18 cellular contexts compared by ENCODE assay signal in genomic region chr3:135238866-135239434, GRCh38.
"Had no signal": no experiment of that assay in that cellular context is flagged by ENCODE, and none has a peak within 500 bp of the region (broad histone marks: within the 10 kb centered on the region; RNA-seq: fewer than 3 reads in every experiment).

No MANE protein-coding gene starts in this region.

- H3K9me3 Mint-ChIP-seq: activated CD4-positive, alpha-beta T cell treated with anti-CD3 and anti-CD28 coated beads, Interleukin-2, amount 10 ng/mL, durations not matched to agents 7 days and 5 days; activated naive CD4-positive, alpha-beta T cell treated with anti-CD3 and anti-CD28 coated beads, Interleukin-2, amount 50 U/mL, for 24 hours; natural killer cell treated with Interleukin-12 subunit alpha and Interleukin-12 subunit beta and Interleukin-15 and Interleukin-18, amount 100 ng/mL, for 72 hours had no signal

- H3K27ac ChIP-seq: cardiac muscle cell, esophagus muscularis mucosa, lower lobe of right lung, thyroid gland had no signal

- H3K4me1 Mint-ChIP-seq: activated CD4-positive, alpha-beta T cell treated with anti-CD3 and anti-CD28 coated beads, Interleukin-2, amount 10 ng/mL, durations not matched to agents 7 days and 5 days; activated naive CD4-positive, alpha-beta T cell treated with anti-CD3 and anti-CD28 coated beads, Interleukin-2, amount 50 U/mL, for 24 hours had no signal

- H3K27me3 Mint-ChIP-seq: activated CD4-positive, alpha-beta T cell treated with anti-CD3 and anti-CD28 coated beads, Interleukin-2, amount 10 ng/mL, durations not matched to agents 7 days and 5 days; activated naive CD4-positive, alpha-beta T cell treated with anti-CD3 and anti-CD28 coated beads, Interleukin-2, amount 50 U/mL, for 24 hours had no signal

- H3K4me3 Mint-ChIP-seq: activated CD4-positive, alpha-beta T cell treated with anti-CD3 and anti-CD28 coated beads, Interleukin-2, amount 10 ng/mL, durations not matched to agents 7 days and 5 days; activated CD8-positive, alpha-beta T cell treated with anti-CD3 and anti-CD28 coated beads, Interleukin-2, amount 10 ng/mL, durations not matched to agents 7 days and 5 days; activated naive CD4-positive, alpha-beta T cell treated with anti-CD3 and anti-CD28 coated beads, Interleukin-2, amount 50 U/mL, for 24 hours; dendritic cell treated with granulocyte-macrophage colony-stimulating factor and Interleukin-4, amounts not matched to agents 40 ng/mL and 50 ng/mL, for 4 days; mesothelial cell of epicardium; natural killer cell treated with Interleukin-12 subunit alpha and Interleukin-12 subunit beta and Interleukin-15 and Interleukin-18, amount 100 ng/mL, for 72 hours; T-helper 1 cell treated with Interleukin-12 subunit alpha and Interleukin-12 subunit beta and Interleukin-4 antibody, amounts not matched to agents 30 μg/mL and 1 μg/mL, for 36 hours had no signal

- H3K4me3 ChIP-seq: cardiac muscle cell, esophagus muscularis mucosa, lower lobe of right lung, thyroid gland had no signal

- H3K4me1 ChIP-seq: esophagus muscularis mucosa, lower lobe of right lung had no signal

- H3K36me3 Mint-ChIP-seq: activated naive CD4-positive, alpha-beta T cell treated with anti-CD3 and anti-CD28 coated beads, Interleukin-2, amount 50 U/mL, for 24 hours; mesothelial cell of epicardium; natural killer cell treated with Interleukin-12 subunit alpha and Interleukin-12 subunit beta and Interleukin-15 and Interleukin-18, amount 100 ng/mL, for 72 hours had no signal

- H3K9me3 ChIP-seq: esophagus muscularis mucosa, lower lobe of right lung, thyroid gland had no signal

- DNase-seq: activated CD4-positive, alpha-beta T cell treated with anti-CD3 and anti-CD28 coated beads, Interleukin-2, amount 10 ng/mL, durations not matched to agents 7 days and 5 days; activated CD8-positive, alpha-beta memory T cell treated with anti-CD3 and anti-CD28 coated beads, Interleukin-2, amount 50 U/mL, for 48 hours; activated CD8-positive, alpha-beta T cell treated with anti-CD3 and anti-CD28 coated beads, Interleukin-2, amount 10 ng/mL, durations not matched to agents 7 days and 5 days; activated gamma-delta T cell; effector CD8-positive, alpha-beta T cell; left colon; lower lobe of right lung; nucleus accumbens; posterior cingulate gyrus; stimulated activated naive CD4-positive, alpha-beta T cell treated with Interleukin-2 at 50 U/mL for 16 hours; thyroid gland had no signal

- H3K27me3 ChIP-seq: cardiac muscle cell, esophagus muscularis mucosa, thyroid gland had no signal

- H3K27ac Mint-ChIP-seq: activated CD4-positive, alpha-beta T cell treated with anti-CD3 and anti-CD28 coated beads, Interleukin-2, amount 10 ng/mL, durations not matched to agents 7 days and 5 days; activated CD8-positive, alpha-beta T cell treated with anti-CD3 and anti-CD28 coated beads, Interleukin-2, amount 10 ng/mL, durations not matched to agents 7 days and 5 days; activated naive CD4-positive, alpha-beta T cell treated with anti-CD3 and anti-CD28 coated beads, Interleukin-2, amount 50 U/mL, for 24 hours; mesothelial cell of epicardium; natural killer cell treated with Interleukin-12 subunit alpha and Interleukin-12 subunit beta and Interleukin-15 and Interleukin-18, amount 100 ng/mL, for 72 hours; T-helper 1 cell treated with Interleukin-12 subunit alpha and Interleukin-12 subunit beta and Interleukin-4 antibody, amounts not matched to agents 30 μg/mL and 1 μg/mL, for 36 hours had no signal

- H3K36me3 ChIP-seq: cardiac muscle cell, esophagus muscularis mucosa, lower lobe of right lung, thyroid gland had no signal
